ENCODE assay signal across 16 cellular contexts in genomic region chr11:57512646-57513445, GRCh38. TPM values are rescaled to one million over a fixed set of nuclear protein-coding genes. Genes with fewer than 3 reads are reported as not detected.
A peak's percentile ranks its signal among the peaks of the same experiment; 100 is the strongest.
DNase-seq lines count a peak whose midpoint lies in the region; ATAC-seq lines count a peak whose summit lies in the region.
"Had no signal": no experiment of that assay in that cellular context is flagged by ENCODE, and none has a peak within 500 bp of the region (broad histone marks: within the 10 kb centered on the region; RNA-seq: fewer than 3 reads in every experiment).

No MANE protein-coding gene starts in this region.

- no peak for DNase-seq in CD8-positive, alpha-beta memory T cell
- DNase-seq in activated CD8-positive, alpha-beta T cell treated with anti-CD3 and anti-CD28 coated beads, Interleukin-2, amount 10 ng/mL, durations not matched to agents 7 days and 5 days = no peak
- peak in 1 of 10 donors; percentile 62 for DNase-seq in naive thymus-derived CD8-positive, alpha-beta T cell
- DNase-seq in activated CD4-positive, alpha-beta T cell treated with anti-CD3 and anti-CD28 coated beads, Interleukin-2, amount 50 U/mL, for 4 hours = no peak
- DNase-seq in AG20443 (ENCODE audit: low spot score) (no peak), posterior vena cava (ENCODE audit: low spot score) (no peak)
- DNase-seq: activated CD4-positive, alpha-beta T cell treated with anti-CD3 and anti-CD28 coated beads for 48 hours; NCI-H1092; NCI-H446 treated with DMSO at 0.1 percent for 48 hours; SHP77 treated with DMSO at 0.1 percent for 48 hours; stimulated activated CD4-positive, alpha-beta T cell treated with anti-CD3 and anti-CD28 coated beads, Interleukin-12 subunit alpha, Interleukin-12 subunit beta, amount 100 ng/mL, for 4 hours had no signal

- intact Hi-C loops in posterior vena cava (cut with DNase I) = no loop called here

- no peak overlapping the region for H3K4me3 ChIP-seq in CD8-positive, alpha-beta memory T cell (ENCODE audit: low read length)
- H3K4me3 ChIP-seq: neural progenitor cell had no signal

- H3K27ac Mint-ChIP-seq in CD8-positive, alpha-beta memory T cell = peak overlapping the region in 7 of 8 donors; percentile 77 to 94 (median 83)
- H3K27ac Mint-ChIP-seq in IgD-negative memory B cell = peak overlapping the region in 1 of 3 donors; percentile 80
- peak overlapping the region; percentile 30 for H3K27ac Mint-ChIP-seq in activated CD8-positive, alpha-beta T cell treated with anti-CD3 and anti-CD28 coated beads, Interleukin-2, amount 10 ng/mL, durations not matched to agents 7 days and 5 days
- peak overlapping the region; percentile 44 to 92 (median 72) for H3K27ac Mint-ChIP-seq in naive thymus-derived CD8-positive, alpha-beta T cell
- H3K27ac Mint-ChIP-seq: neural progenitor cell had no signal

- H3K27me3 ChIP-seq in CD8-positive, alpha-beta memory T cell (ENCODE audit: insufficient read depth, low read length, poor library complexity, severe bottlenecking) = no peaks in the 10 kb centered on the region

- no peak for ATAC-seq in activated CD8-positive, alpha-beta T cell treated with anti-CD3 and anti-CD28 coated beads, Interleukin-2, amount 10 ng/mL, durations not matched to agents 7 days and 5 days
- ATAC-seq in naive thymus-derived CD8-positive, alpha-beta T cell = no peak
- no peak for ATAC-seq in GM21528 (IDR thresholded peaks at IDR 0.05; ENCODE audit: low FRiP score, unreplicated experiment)
- ATAC-seq: left lobe of liver had no signal

- POLR2A ChIA-PET in CD8-positive, alpha-beta memory T cell (lab: Charles Lee) = interaction anchor here (0.5 kb wide), 1 partner anchor 1024 kb away, joined by 3 read pairs; no protein-coding TSS in a partner anchor
- POLR2A ChIA-PET in activated CD8-positive, alpha-beta T cell treated with anti-CD3 and anti-CD28 coated beads, Interleukin-2, amount 10 ng/mL, durations not matched to agents 7 days and 5 days (lab: Charles Lee) = interaction anchor here (1.6 to 5.0 kb wide), 2 partner anchors 10 to 14 kb away, joined by 4 to 47 read pairs; no protein-coding TSS in a partner anchor
- POLR2A ChIA-PET in naive thymus-derived CD8-positive, alpha-beta T cell (lab: Charles Lee) = interaction anchor here (1.2 kb wide), 1 partner anchor 36 kb away, joined by 3 read pairs; no protein-coding TSS in a partner anchor

- H3K27ac ChIP-seq in CD8-positive, alpha-beta memory T cell (ENCODE audit: low read depth, low read length) = no peak overlapping the region
- H3K27ac ChIP-seq: neural progenitor cell had no signal

- peak overlapping the region; percentile 28 to 99 (median 90) for H3K4me3 Mint-ChIP-seq in CD8-positive, alpha-beta memory T cell
- peak overlapping the region in 3 of 4 donors; percentile 13 to 99 (median 88) for H3K4me3 Mint-ChIP-seq in IgD-negative memory B cell
- no peak overlapping the region for H3K4me3 Mint-ChIP-seq in activated CD8-positive, alpha-beta T cell treated with anti-CD3 and anti-CD28 coated beads, Interleukin-2, amount 10 ng/mL, durations not matched to agents 7 days and 5 days
- H3K4me3 Mint-ChIP-seq in naive thymus-derived CD8-positive, alpha-beta T cell = peak overlapping the region in 9 of 10 donors; percentile 29 to 99 (median 96)

- H3K36me3 Mint-ChIP-seq in CD8-positive, alpha-beta memory T cell = peaks cover 0 to 13% (median 0%) of the 10 kb centered on the region in 3 donors
- H3K36me3 Mint-ChIP-seq in IgD-negative memory B cell = peaks cover 2% of the 10 kb centered on the region
- peaks cover 10% of the 10 kb centered on the region for H3K36me3 Mint-ChIP-seq in activated CD8-positive, alpha-beta T cell treated with anti-CD3 and anti-CD28 coated beads, Interleukin-2, amount 10 ng/mL, durations not matched to agents 7 days and 5 days (ENCODE audit: low read depth)
- H3K36me3 Mint-ChIP-seq in naive thymus-derived CD8-positive, alpha-beta T cell = peaks cover 0 to 6% (median 0%) of the 10 kb centered on the region in 3 donors
- H3K36me3 Mint-ChIP-seq: neural progenitor cell had no signal

- peaks cover 18% of the 10 kb centered on the region for H3K4me1 ChIP-seq in CD8-positive, alpha-beta memory T cell (ENCODE audit: insufficient read depth, low read length)

- H3K27me3 Mint-ChIP-seq in CD8-positive, alpha-beta memory T cell = no peaks in the 10 kb centered on the region
- no peaks in the 10 kb centered on the region for H3K27me3 Mint-ChIP-seq in IgD-negative memory B cell
- no peaks in the 10 kb centered on the region for H3K27me3 Mint-ChIP-seq in activated CD8-positive, alpha-beta T cell treated with anti-CD3 and anti-CD28 coated beads, Interleukin-2, amount 10 ng/mL, durations not matched to agents 7 days and 5 days (ENCODE audit: low read depth)
- no peaks in the 10 kb centered on the region for H3K27me3 Mint-ChIP-seq in naive thymus-derived CD8-positive, alpha-beta T cell

- H3K9me3 ChIP-seq in CD8-positive, alpha-beta memory T cell (ENCODE audit: low read length) = no peaks in the 10 kb centered on the region

- no peaks in the 10 kb centered on the region for H3K9me3 Mint-ChIP-seq in CD8-positive, alpha-beta memory T cell
- no peaks in the 10 kb centered on the region for H3K9me3 Mint-ChIP-seq in IgD-negative memory B cell
- no peaks in the 10 kb centered on the region for H3K9me3 Mint-ChIP-seq in activated CD8-positive, alpha-beta T cell treated with anti-CD3 and anti-CD28 coated beads, Interleukin-2, amount 10 ng/mL, durations not matched to agents 7 days and 5 days (ENCODE audit: insufficient read depth)
- H3K9me3 Mint-ChIP-seq in naive thymus-derived CD8-positive, alpha-beta T cell = no peaks in the 10 kb centered on the region

- no peaks in the 10 kb centered on the region for H3K36me3 ChIP-seq in CD8-positive, alpha-beta memory T cell (ENCODE audit: insufficient read depth, low read length)
- H3K36me3 ChIP-seq: neural progenitor cell had no signal

- H3K4me1 Mint-ChIP-seq in CD8-positive, alpha-beta memory T cell = peaks cover 29 to 44% (median 41%) of the 10 kb centered on the region in 3 donors
- peaks cover 6 to 22% (median 15%) of the 10 kb centered on the region in 3 donors for H3K4me1 Mint-ChIP-seq in IgD-negative memory B cell
- peaks cover 37% of the 10 kb centered on the region for H3K4me1 Mint-ChIP-seq in activated CD8-positive, alpha-beta T cell treated with anti-CD3 and anti-CD28 coated beads, Interleukin-2, amount 10 ng/mL, durations not matched to agents 7 days and 5 days (ENCODE audit: low read depth)
- H3K4me1 Mint-ChIP-seq in naive thymus-derived CD8-positive, alpha-beta T cell = peaks cover 20 to 41% (median 35%) of the 10 kb centered on the region in 4 donors

- CTCF ChIA-PET in CD8-positive, alpha-beta memory T cell (lab: Charles Lee) = interaction anchor here (0.8 to 20.0 kb wide), 6 partner anchors 15 to 167 kb away, joined by 3 to 498 read pairs (median 29); partner anchors contain the start of genes RTN4RL2 and UBE2L6
- CTCF ChIA-PET in activated CD8-positive, alpha-beta T cell treated with anti-CD3 and anti-CD28 coated beads, Interleukin-2, amount 10 ng/mL, durations not matched to agents 7 days and 5 days (lab: Charles Lee) = interaction anchor here (0.6 to 9.0 kb wide), 6 partner anchors 13 to 167 kb away, joined by 3 to 152 read pairs (median 25); no protein-coding TSS in a partner anchor

RNA-seq across cellular contexts. Expression of gene SLC43A1, which starts 2.7 kb away (rescaled TPM):
- total RNA-seq in CD8-positive, alpha-beta memory T cell = 10 to 100 TPM; 24.2 to 25.3 TPM
- polyA plus RNA-seq in CD8-positive, alpha-beta memory T cell = 23.5 TPM
- 7.2 TPM for polyA plus RNA-seq in IgD-negative memory B cell
- 10 to 100 TPM; 26.4 to 28.4 TPM for total RNA-seq in activated CD8-positive, alpha-beta T cell treated with anti-CD3 and anti-CD28 coated beads, Interleukin-2, amount 10 ng/mL, durations not matched to agents 7 days and 5 days
- 10 to 100 TPM; 27.2 to 27.8 TPM for total RNA-seq in naive thymus-derived CD8-positive, alpha-beta T cell
- 10 to 100 TPM; 15.3 to 23.2 (median 21.4) TPM for polyA plus RNA-seq in naive thymus-derived CD8-positive, alpha-beta T cell
- total RNA-seq in posterior vena cava = 10 to 100 TPM in 1 of 2 donors, 1 to 10 TPM in 1; 8.1 to 11.5 TPM

RNA-seq across cellular contexts. Expression of gene TIMM10, which starts 17.7 kb away (rescaled TPM):
- 100 to 1,000 TPM; 151 to 154 TPM for total RNA-seq in CD8-positive, alpha-beta memory T cell
- polyA plus RNA-seq in CD8-positive, alpha-beta memory T cell = 72.2 TPM
- 63.5 TPM for polyA plus RNA-seq in IgD-negative memory B cell
- total RNA-seq in activated CD8-positive, alpha-beta T cell treated with anti-CD3 and anti-CD28 coated beads, Interleukin-2, amount 10 ng/mL, durations not matched to agents 7 days and 5 days = 10 to 100 TPM; 65.4 to 65.8 TPM
- 10 to 100 TPM; 26.6 to 30.2 TPM for total RNA-seq in naive thymus-derived CD8-positive, alpha-beta T cell
- polyA plus RNA-seq in naive thymus-derived CD8-positive, alpha-beta T cell = 10 to 100 TPM; 66.1 to 86.5 (median 70.5) TPM
- 10 to 100 TPM; 31.8 to 38.1 TPM for total RNA-seq in posterior vena cava

RNA-seq across cellular contexts. Expression of gene SMTNL1, which starts 24.5 kb away (rescaled TPM):
- not detected for total RNA-seq in CD8-positive, alpha-beta memory T cell
- 0.16 TPM for polyA plus RNA-seq in CD8-positive, alpha-beta memory T cell
- polyA plus RNA-seq in IgD-negative memory B cell = 0.14 TPM
- not detected for total RNA-seq in activated CD8-positive, alpha-beta T cell treated with anti-CD3 and anti-CD28 coated beads, Interleukin-2, amount 10 ng/mL, durations not matched to agents 7 days and 5 days
- not detected for total RNA-seq in naive thymus-derived CD8-positive, alpha-beta T cell
- under 1 TPM in 2 of 3 donors, not detected in 1; 0.12 to 0.37 TPM for polyA plus RNA-seq in naive thymus-derived CD8-positive, alpha-beta T cell
- not detected for total RNA-seq in posterior vena cava
- total RNA-seq: glomerular endothelial cell, left lobe of liver had no signal

RNA-seq across cellular contexts. Expression of gene RTN4RL2, which starts 52.5 kb away (rescaled TPM):
- total RNA-seq in CD8-positive, alpha-beta memory T cell = under 1 TPM; 0.24 to 0.27 TPM
- 0.28 TPM for polyA plus RNA-seq in CD8-positive, alpha-beta memory T cell
- polyA plus RNA-seq in IgD-negative memory B cell = 0.14 TPM
- under 1 TPM; 0.47 to 0.57 TPM for total RNA-seq in activated CD8-positive, alpha-beta T cell treated with anti-CD3 and anti-CD28 coated beads, Interleukin-2, amount 10 ng/mL, durations not matched to agents 7 days and 5 days
- total RNA-seq in naive thymus-derived CD8-positive, alpha-beta T cell = not detected
- polyA plus RNA-seq in naive thymus-derived CD8-positive, alpha-beta T cell = under 1 TPM in 2 of 3 donors, not detected in 1; 0.09 to 0.21 TPM
- 1 to 10 TPM; 2.0 to 2.9 TPM for total RNA-seq in posterior vena cava

RNA-seq across cellular contexts. Expression of gene UBE2L6, which starts 54.6 kb away (rescaled TPM):
- total RNA-seq in CD8-positive, alpha-beta memory T cell = 10 to 100 TPM; 74.9 to 79.2 TPM
- polyA plus RNA-seq in CD8-positive, alpha-beta memory T cell = 286 TPM
- 208 TPM for polyA plus RNA-seq in IgD-negative memory B cell
- total RNA-seq in activated CD8-positive, alpha-beta T cell treated with anti-CD3 and anti-CD28 coated beads, Interleukin-2, amount 10 ng/mL, durations not matched to agents 7 days and 5 days = 100 to 1,000 TPM; 222 to 232 TPM
- 10 to 100 TPM; 61.8 to 66.5 TPM for total RNA-seq in naive thymus-derived CD8-positive, alpha-beta T cell
- 100 to 1,000 TPM; 218 to 246 (median 239) TPM for polyA plus RNA-seq in naive thymus-derived CD8-positive, alpha-beta T cell
- total RNA-seq in posterior vena cava = 10 to 100 TPM; 50.3 to 56.9 TPM
